In the genomic region with DNA sequence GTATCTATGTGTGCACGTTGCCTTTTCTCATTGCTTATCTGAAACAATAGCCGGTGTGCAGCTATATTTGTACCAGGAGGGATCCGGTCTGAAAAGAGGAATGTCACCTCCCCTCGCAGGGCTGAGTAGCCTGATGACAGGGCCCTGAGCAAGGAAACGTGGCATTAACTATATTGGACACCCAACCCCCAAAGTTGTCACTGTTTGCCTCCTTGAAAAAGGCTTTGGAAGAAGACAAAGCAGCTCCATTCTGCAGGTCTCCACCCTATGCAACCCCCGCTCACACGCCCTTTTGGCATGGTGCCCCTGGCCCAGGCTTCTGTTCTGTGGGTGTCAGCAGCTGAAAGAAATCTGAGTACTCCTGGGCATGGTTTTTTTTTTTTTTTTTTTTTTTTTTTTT, we compare ENCODE assay signal across 19 cellular contexts. TPM values are rescaled to one million over a fixed set of nuclear protein-coding genes. Genes with fewer than 3 reads are reported as not detected.
DNase-seq lines count a peak whose midpoint lies in the region; ATAC-seq and TF ChIP-seq lines count a peak whose summit lies in the region.
"Had no signal": no experiment of that assay in that cellular context is flagged by ENCODE, and none has a peak within 500 bp of the region (broad histone marks: within the 10 kb centered on the region; RNA-seq: fewer than 3 reads in every experiment).

No MANE protein-coding gene starts in this region.

- H3K36me3 ChIP-seq in HEK293 (ENCODE audit: control insufficient read depth in 2 of 2, insufficient read depth in 1 of 2, low read length in 2 of 2), result no peaks in the 10 kb centered on the region
- no peaks in the 10 kb centered on the region for H3K36me3 ChIP-seq in psoas muscle (ENCODE audit: insufficient read depth in 1 of 2, low read depth in 1 of 2)
- H3K36me3 ChIP-seq: BE2C, breast epithelium had no signal

- intact Hi-C loops in psoas muscle (cut with DNase I), result no loop called here

- ATAC-seq in psoas muscle (peak in 3 of 4 donors; percentile 46 to 79 (median 57)), HG03520 (IDR thresholded peaks at IDR 0.05; ENCODE audit: unreplicated experiment) (no peak)
- ATAC-seq: activated CD4-positive, alpha-beta T cell treated with anti-CD3 and anti-CD28 coated beads for 36 hours; left colon; naive thymus-derived CD4-positive, alpha-beta T cell had no signal

- WGBS in psoas muscle, 3 donors, result 7 to 14% (median 7%) methylated on average over 7 of the region's 7 CpGs

- H3K4me3 ChIP-seq in HEK293 (ENCODE audit: low read depth, low read length), result no peak overlapping the region
- no peak overlapping the region for H3K4me3 ChIP-seq in fibroblast of the aortic adventitia (ENCODE audit: low read depth, low read length)
- no peak overlapping the region for H3K4me3 ChIP-seq in psoas muscle

- H3K27me3 ChIP-seq in psoas muscle (ENCODE audit: insufficient read depth in 3 of 3, low read length in 2 of 3), result peaks cover 0 to 3% (median 0%) of the 10 kb centered on the region in 3 donors
- H3K27me3 ChIP-seq: BE2C had no signal

- H3K9me3 ChIP-seq in HEK293 (ENCODE audit: control insufficient read depth, insufficient read depth, low read depth, low read length) (no peaks in the 10 kb centered on the region), psoas muscle (no peaks in the 10 kb centered on the region)
- H3K9me3 ChIP-seq: BE2C, breast epithelium had no signal

- DNase-seq in NCI-H2107 treated with DMSO at 0.1 percent for 48 hours (lab: John Stamatoyannopoulos, UW; ENCODE audit: unreplicated experiment), result peak; percentile 48
- peak; percentile 52 for DNase-seq in fibroblast of the aortic adventitia (ENCODE audit: low read depth)
- peak in 1 of 2 donors; percentile 53 for DNase-seq in psoas muscle
- no peak for DNase-seq in activated CD4-positive, alpha-beta T cell treated with anti-CD3 and anti-CD28 coated beads, Interleukin-2, amount 50 U/mL, for 4 hours
- no peak for DNase-seq in central memory CD4-positive, alpha-beta T cell
- DNase-seq: activated CD4-positive, alpha-beta T cell treated with anti-CD3 and anti-CD28 coated beads for 36 hours; activated CD8-positive, alpha-beta memory T cell treated with anti-CD3 and anti-CD28 coated beads, Interleukin-2, amount 50 U/mL, for 48 hours; BE2C; DMS53; Kasumi-1; left colon; naive thymus-derived CD4-positive, alpha-beta T cell; NCI-H2081; SIG-M5 had no signal

- no peak overlapping the region for H3K27ac ChIP-seq in HEK293 (ENCODE audit: extremely low read depth, low read depth, low read length)
- H3K27ac ChIP-seq in psoas muscle, result no peak overlapping the region

- H3K4me1 ChIP-seq in HEK293 (ENCODE audit: control insufficient read depth, insufficient read depth, low read length) (no peaks in the 10 kb centered on the region), psoas muscle (no peaks in the 10 kb centered on the region)
- H3K4me1 ChIP-seq: BE2C, breast epithelium had no signal

- TF ChIP-seq CTCF in HEK293 (tag by site-specific recombination; IDR thresholded peaks at IDR 0.05) (no peak), fibroblast of the aortic adventitia (IDR thresholded peaks at IDR 0.05; ENCODE audit: insufficient read depth, low read length) (no peak), psoas muscle (IDR thresholded peaks at IDR 0.05) (no peak)

- POLR2A ChIA-PET in HEK293 (lab: Yijun Ruan, JAX), result no interaction called here

- CTCF ChIA-PET in HEK293 (lab: Yijun Ruan, JAX), result interaction anchor here (0.6 to 1.0 kb wide), 2 partner anchors 10 to 555 kb away, joined by 3 to 4 read pairs; no protein-coding TSS in a partner anchor

TF ChIP-seq in HEK293, 187 proteins besides CTCF, POLR2A, EP300 and RAD21:
- TF ChIP-seq ZFHX2 (tag by site-specific recombination; conservative IDR thresholded peaks at IDR 0.05) (peak; percentile 36; the same call in 1 of the 2 replicates), ZNF341 (tag by site-specific recombination; IDR thresholded peaks at IDR 0.05; ENCODE audit: low read depth) (no peak), EGR2 (tag by site-specific recombination; IDR thresholded peaks at IDR 0.05; ENCODE audit: low read depth) (peak; percentile 23; the same call in 1 of the 2 replicates)
- TF ChIP-seq, protein P1, sequence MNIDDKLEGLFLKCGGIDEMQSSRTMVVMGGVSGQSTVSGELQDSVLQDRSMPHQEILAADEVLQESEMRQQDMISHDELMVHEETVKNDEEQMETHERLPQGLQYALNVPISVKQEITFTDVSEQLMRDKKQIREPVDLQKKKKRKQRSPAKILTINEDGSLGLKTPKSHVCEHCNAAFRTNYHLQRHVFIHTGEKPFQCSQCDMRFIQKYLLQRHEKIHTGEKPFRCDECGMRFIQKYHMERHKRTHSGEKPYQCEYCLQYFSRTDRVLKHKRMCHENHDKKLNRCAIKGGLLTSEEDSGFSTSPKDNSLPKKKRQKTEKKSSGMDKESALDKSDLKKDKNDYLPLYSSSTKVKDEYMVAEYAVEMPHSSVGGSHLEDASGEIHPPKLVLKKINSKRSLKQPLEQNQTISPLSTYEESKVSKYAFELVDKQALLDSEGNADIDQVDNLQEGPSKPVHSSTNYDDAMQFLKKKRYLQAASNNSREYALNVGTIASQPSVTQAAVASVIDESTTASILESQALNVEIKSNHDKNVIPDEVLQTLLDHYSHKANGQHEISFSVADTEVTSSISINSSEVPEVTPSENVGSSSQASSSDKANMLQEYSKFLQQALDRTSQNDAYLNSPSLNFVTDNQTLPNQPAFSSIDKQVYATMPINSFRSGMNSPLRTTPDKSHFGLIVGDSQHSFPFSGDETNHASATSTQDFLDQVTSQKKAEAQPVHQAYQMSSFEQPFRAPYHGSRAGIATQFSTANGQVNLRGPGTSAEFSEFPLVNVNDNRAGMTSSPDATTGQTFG (tag by site-specific recombination; IDR thresholded peaks at IDR 0.05; ENCODE audit: borderline replicate concordance), result no peak

RNA-seq across cellular contexts. Expression of a gene that starts 8.2 kb away (rescaled TPM):
- total RNA-seq in fibroblast of the aortic adventitia (ENCODE audit: low replicate concordance) (0.45 and 0.49 TPM in 2 replicates), psoas muscle (1 to 10 TPM in 1 of 4 donors, under 1 TPM in 3; 0.32 to 1.7 (median 0.77) TPM)
- polyA plus RNA-seq in psoas muscle, result under 1 TPM; 0.06 to 0.26 (median 0.14) TPM
- total RNA-seq: activated CD4-positive, alpha-beta T cell treated with anti-CD3 and anti-CD28 coated beads for 36 hours; naive thymus-derived CD4-positive, alpha-beta T cell; renal cortical epithelial cell had no signal
- polyA plus RNA-seq: naive thymus-derived CD4-positive, alpha-beta T cell had no signal

RNA-seq across cellular contexts. Expression of a gene that starts 12.3 kb away (rescaled TPM):
- total RNA-seq in fibroblast of the aortic adventitia (ENCODE audit: low replicate concordance), result not detected in 2 replicates
- under 1 TPM in 1 of 4 donors, not detected in 3; 0.39 TPM for total RNA-seq in psoas muscle
- polyA plus RNA-seq in psoas muscle, result under 1 TPM; 0.06 to 0.24 (median 0.07) TPM
- total RNA-seq: activated CD4-positive, alpha-beta T cell treated with anti-CD3 and anti-CD28 coated beads for 36 hours; breast epithelium; left colon; naive thymus-derived CD4-positive, alpha-beta T cell; renal cortical epithelial cell; temporal lobe had no signal
- polyA plus RNA-seq: naive thymus-derived CD4-positive, alpha-beta T cell had no signal

RNA-seq across cellular contexts. Expression of a gene that starts 31.1 kb away (rescaled TPM):
- total RNA-seq in fibroblast of the aortic adventitia (ENCODE audit: low replicate concordance) (not detected in 2 replicates), psoas muscle (not detected)
- polyA plus RNA-seq in psoas muscle, result not detected
- total RNA-seq: activated CD4-positive, alpha-beta T cell treated with anti-CD3 and anti-CD28 coated beads for 36 hours; breast epithelium; left colon; naive thymus-derived CD4-positive, alpha-beta T cell; renal cortical epithelial cell; temporal lobe had no signal
- polyA plus RNA-seq: naive thymus-derived CD4-positive, alpha-beta T cell had no signal

Comparison
In these comparisons a context has a peak if more than half of its experiments do, and no peak if none do; other contexts are left out.
1. DNase-seq: peak in NCI-H2107 treated with DMSO at 0.1 percent for 48 hours (single experiment) and fibroblast of the aortic adventitia (single experiment); none in activated CD4-positive, alpha-beta T cell treated with anti-CD3 and anti-CD28 coated beads, Interleukin-2, amount 50 U/mL, for 4 hours (0 of 2) and central memory CD4-positive, alpha-beta T cell (single experiment).